8 cellular contexts compared by ENCODE assay signal in genomic region chr2:207239222-207239674, GRCh38.
DNase-seq lines count a peak whose midpoint lies in the region; ATAC-seq and TF ChIP-seq lines count a peak whose summit lies in the region.

No MANE protein-coding gene starts in this region.

- no peak overlapping the region for H3K27ac ChIP-seq in ovary

- peaks cover 8 to 16% (median 14%) of the 10 kb centered on the region in 7 donors for H3K9me3 Mint-ChIP-seq in CD14-positive monocyte

- H3K27me3 Mint-ChIP-seq in CD14-positive monocyte (ENCODE audit: low read depth in 3 of 3) = no peaks in the 10 kb centered on the region

- H3K9me3 ChIP-seq in ovary = no peaks in the 10 kb centered on the region

- no peak overlapping the region for H3K4me3 ChIP-seq in ovary

- peaks cover 9% of the 10 kb centered on the region for H3K4me1 Mint-ChIP-seq in CD14-positive monocyte

- no peaks in the 10 kb centered on the region for H3K27me3 ChIP-seq in ovary

- no peaks in the 10 kb centered on the region for H3K36me3 ChIP-seq in ovary

- TF ChIP-seq EP300 in ovary (IDR thresholded peaks at IDR 0.05) = no peak

- peak; percentile 70 for DNase-seq in CD14-positive monocyte (ENCODE audit: low spot score)
- DNase-seq in SIG-M5 treated with dmso at 0.1 percent for 504 hours (lab: John Stamatoyannopoulos, UW; ENCODE audit: unreplicated experiment) = peak; percentile 85
- peak; percentile 67 for DNase-seq in epidermal melanocyte (ENCODE audit: insufficient read length, low spot score)
- peak in 4 of 5 donors; percentile 33 to 52 (median 40) for DNase-seq in ovary
- no peak for DNase-seq in GM20000 (ENCODE audit: low spot score)
- DNase-seq in NCI-H1417 treated with DMSO at 0.1 percent for 48 hours (lab: John Stamatoyannopoulos, UW) = no peak

- WGBS in ovary, 3 donors = 11 to 24% (median 13%) methylated on average over 5 of the region's 5 CpGs

- no peak for TF ChIP-seq POLR2A in ovary (IDR thresholded peaks at IDR 0.05)

- intact Hi-C loops in CD14-positive monocyte (cut with micrococcal nuclease) = loop anchor here in 1 of 2 donors (5.0 kb wide), 1 partner anchor 97 kb away; no protein-coding TSS in a partner anchor
- intact Hi-C loops in ovary (cut with DNase I) = no loop called here

- no peak for TF ChIP-seq CTCF in CD14-positive monocyte (IDR thresholded peaks at IDR 0.05)
- TF ChIP-seq CTCF in ovary (IDR thresholded peaks at IDR 0.05) = no peak
- TF ChIP-seq CTCF in GM20000 (IDR thresholded peaks at IDR 0.05; ENCODE audit: extremely low read depth, missing control alignments) = no peak

- H3K36me3 Mint-ChIP-seq in CD14-positive monocyte = peaks cover 11 to 14% of the 10 kb centered on the region in 2 donors

- H3K27ac Mint-ChIP-seq in CD14-positive monocyte = peak overlapping the region in 2 of 7 donors; percentile 90 to 95

- H3K4me1 ChIP-seq in ovary (ENCODE audit: insufficient read depth) = peaks cover 3% of the 10 kb centered on the region

- peak overlapping the region; percentile 52 to 55 for H3K4me3 Mint-ChIP-seq in CD14-positive monocyte

- ATAC-seq in GM18498 (IDR thresholded peaks at IDR 0.05; ENCODE audit: unreplicated experiment) = no peak
- no peak for ATAC-seq in HG02588 (IDR thresholded peaks at IDR 0.05; ENCODE audit: unreplicated experiment)

Comparison
In these comparisons a context has a peak if more than half of its experiments do, and no peak if none do; other contexts are left out.
1. DNase-seq: peak in CD14-positive monocyte (single experiment), SIG-M5 treated with dmso at 0.1 percent for 504 hours (single experiment), epidermal melanocyte (single experiment) and ovary (4 of 5); none in GM20000 (single experiment) and NCI-H1417 treated with DMSO at 0.1 percent for 48 hours (single experiment).